In genomic region chr1:38516560-38516959, GRCh38 we compare ENCODE assay signal across 10 cellular contexts.
A peak's percentile ranks its signal among the peaks of the same experiment; 100 is the strongest.
ATAC-seq and TF ChIP-seq lines count a peak whose summit lies in the region.
"Had no signal": no experiment of that assay in that cellular context is flagged by ENCODE, and none has a peak within 500 bp of the region (broad histone marks: within the 10 kb centered on the region; RNA-seq: fewer than 3 reads in every experiment).

No MANE protein-coding gene starts in this region.

- no peak for TF ChIP-seq CTCF in nephron (IDR thresholded peaks at IDR 0.05; ENCODE audit: unreplicated experiment in 3 of 3)

- peaks cover 13% of the 10 kb centered on the region for H3K4me1 Mint-ChIP-seq in nephron
- H3K4me1 Mint-ChIP-seq: CD14-positive monocyte; CD4-positive, alpha-beta memory T cell; CD4-positive, CD25-positive, alpha-beta regulatory T cell; CD8-positive, alpha-beta memory T cell had no signal

- no peaks in the 10 kb centered on the region for H3K36me3 Mint-ChIP-seq in nephron (ENCODE audit: low read depth)
- H3K36me3 Mint-ChIP-seq: CD14-positive monocyte; CD4-positive, alpha-beta memory T cell; CD4-positive, CD25-positive, alpha-beta regulatory T cell; CD8-positive, alpha-beta memory T cell had no signal

- H3K27ac ChIP-seq in skin epidermis, result peak overlapping the region in 12 of 21 experiments; percentile 0 to 77 (median 52)
- H3K27ac ChIP-seq: BLaER1 had no signal

- no peak overlapping the region for H3K4me3 ChIP-seq in skin epidermis
- H3K4me3 ChIP-seq: BLaER1 had no signal

- no peak for ATAC-seq in GM18498 (IDR thresholded peaks at IDR 0.05; ENCODE audit: unreplicated experiment)
- no peak for ATAC-seq in GM21529 (IDR thresholded peaks at IDR 0.05; ENCODE audit: unreplicated experiment)
- no peak for ATAC-seq in HG03045 (IDR thresholded peaks at IDR 0.05; ENCODE audit: unreplicated experiment)

- H3K27me3 Mint-ChIP-seq in nephron (ENCODE audit: low read depth), result peaks cover 14% of the 10 kb centered on the region

- H3K9me3 Mint-ChIP-seq in nephron, result no peaks in the 10 kb centered on the region
- H3K9me3 Mint-ChIP-seq: CD4-positive, alpha-beta memory T cell; CD4-positive, CD25-positive, alpha-beta regulatory T cell; CD8-positive, alpha-beta memory T cell had no signal

- peak overlapping the region; percentile 35 to 79 (median 78) for H3K27ac Mint-ChIP-seq in nephron
- H3K27ac Mint-ChIP-seq: CD14-positive monocyte; CD4-positive, CD25-positive, alpha-beta regulatory T cell; CD8-positive, alpha-beta memory T cell had no signal

- no peak overlapping the region for H3K4me3 Mint-ChIP-seq in nephron
- H3K4me3 Mint-ChIP-seq: CD4-positive, alpha-beta memory T cell; CD4-positive, CD25-positive, alpha-beta regulatory T cell; CD8-positive, alpha-beta memory T cell had no signal
